In genomic region chr17:8481089-8481488, GRCh38 we compare ENCODE assay signal across 30 cellular contexts. TPM values are rescaled to one million over a fixed set of nuclear protein-coding genes. Genes with fewer than 3 reads are reported as not detected.
DNase-seq lines count a peak whose midpoint lies in the region; ATAC-seq, FAIRE-seq and TF ChIP-seq lines count a peak whose summit lies in the region.
"Had no signal": no experiment of that assay in that cellular context is flagged by ENCODE, and none has a peak within 500 bp of the region (broad histone marks: within the 10 kb centered on the region; RNA-seq: fewer than 3 reads in every experiment).

No MANE protein-coding gene starts in this region.

- 0 out of 2 replicates have a peak overlapping the region, but pooled peaks have one; percentile 64 for H4K8ac ChIP-seq in H1 (ENCODE audit: extremely low read depth, insufficient read depth, low read length)

- no peak overlapping the region for H3K14ac ChIP-seq in H1 (ENCODE audit: insufficient read length)

- no peak overlapping the region for H3K23ac ChIP-seq in H1 (ENCODE audit: insufficient read length)

- H3K4me2 ChIP-seq in H1 (ENCODE audit: insufficient read depth in 1 of 2, low read depth in 2 of 2, low read length in 2 of 2): no peak overlapping the region
- H3K4me2 ChIP-seq in osteoblast (ENCODE audit: insufficient read depth, low read length): no peak overlapping the region

- no peak overlapping the region for H2BK20ac ChIP-seq in H1 (ENCODE audit: low read length)

- DNase-seq in CD4-positive, alpha-beta T cell: no peak
- DNase-seq in H1 (ENCODE audit: low read depth in 1 of 2, low spot score in 2 of 2): no peak
- DNase-seq in occipital lobe (lab: John Stamatoyannopoulos, UW): peak; percentile 68
- no peak for DNase-seq in DMS 273 (lab: John Stamatoyannopoulos, UW; ENCODE audit: unreplicated experiment)
- DNase-seq in heart left ventricle: no peak
- no peak for DNase-seq in dedifferentiated amniotic fluid mesenchymal stem cell (ENCODE audit: extremely low spot score)
- DNase-seq in osteoblast (ENCODE audit: insufficient read length, low spot score, missing footprints): no peak
- DNase-seq: activated effector memory CD4-positive, alpha-beta T cell treated with anti-CD3 and anti-CD28 coated beads, Interleukin-2, amount 50 U/mL, for 16 hours; activated naive CD8-positive, alpha-beta T cell treated with anti-CD3 and anti-CD28 coated beads, Interleukin-2, amount 10 ng/mL, durations not matched to agents 7 days and 5 days; activated T-cell treated with anti-CD3 and anti-CD28 coated beads, Interleukin-2, amount 50 U/mL, for 24 hours; CD4-positive, alpha-beta memory T cell; gastrocnemius medialis; GOT3; immature natural killer cell; KG1; left cardiac atrium; NCI-H1092 treated with DMSO at 0.1 percent for 48 hours; NCI-H187 treated with DMSO at 0.1 percent for 48 hours; NCI-H226; NCI-H774; nephron progenitor cell; SIG-M5; small intestine; stimulated activated naive CD8-positive, alpha-beta T cell treated with anti-CD3 and anti-CD28 coated beads, Interleukin-15, Interleukin-2, amounts not matched to agents 100 U/mL and 50 U/mL, for 24 hours; SW 1271 had no signal

- TF ChIP-seq EP300 in H1 (IDR thresholded peaks at IDR 0.05; ENCODE audit: borderline replicate concordance in 1 of 2, low read depth in 2 of 2, low read length in 2 of 2): no peak

- H2AFZ ChIP-seq in H1 (ENCODE audit: low read length): no peak overlapping the region
- no peak overlapping the region for H2AFZ ChIP-seq in osteoblast (ENCODE audit: low read length)
- H2AFZ ChIP-seq: parathyroid adenoma had no signal

- POLR2A ChIA-PET in CD4-positive, alpha-beta T cell (lab: Charles Lee): no interaction called here
- POLR2A ChIA-PET in HEK293 (lab: Yijun Ruan, JAX) (no interaction called here), H1 (lab: Charles Lee; ENCODE audit: partially characterized antibody) (no interaction called here)

- ATAC-seq in CD4-positive, alpha-beta T cell (ENCODE audit: poor library complexity): no peak
- ATAC-seq in heart left ventricle: no peak
- ATAC-seq: gastrocnemius medialis; left cardiac atrium; stimulated activated naive CD8-positive, alpha-beta T cell treated with anti-CD3 and anti-CD28 coated beads, Interleukin-15, Interleukin-2, amounts not matched to agents 100 U/mL and 50 U/mL, for 24 hours had no signal

- CTCF ChIA-PET in CD4-positive, alpha-beta T cell (lab: Charles Lee): no interaction called here
- CTCF ChIA-PET in HEK293 (lab: Yijun Ruan, JAX): interaction anchor here (1.0 kb wide), 1 partner anchor 37 kb away, joined by 3 read pairs; no protein-coding TSS in a partner anchor
- CTCF ChIA-PET in H1 (lab: Charles Lee; ENCODE audit: partially characterized antibody): interaction anchor here (0.6 to 1.8 kb wide), 2 partner anchors 20 to 233 kb away, joined by 3 to 4 read pairs; partner anchors contain the start of gene CTC1

- H3K4me3 Mint-ChIP-seq in CD4-positive, alpha-beta T cell: peak overlapping the region; percentile 7
- H3K4me3 Mint-ChIP-seq: activated naive CD8-positive, alpha-beta T cell treated with anti-CD3 and anti-CD28 coated beads, Interleukin-2, amount 10 ng/mL, durations not matched to agents 7 days and 5 days; activated T-cell treated with anti-CD3 and anti-CD28 coated beads, Interleukin-2, amount 50 U/mL, for 24 hours; CD4-positive, alpha-beta memory T cell; immature natural killer cell; nephron progenitor cell had no signal

- peaks cover 6% of the 10 kb centered on the region for H3K9me3 Mint-ChIP-seq in CD4-positive, alpha-beta T cell

- H3K4me3 ChIP-seq in HEK293 (ENCODE audit: low read depth, low read length): no peak overlapping the region
- no peak overlapping the region for H3K4me3 ChIP-seq in H1 (ENCODE audit: extremely low read depth in 1 of 4, insufficient read depth in 2 of 4, low read depth in 3 of 4, low read length in 4 of 4)
- no peak overlapping the region for H3K4me3 ChIP-seq in heart left ventricle
- H3K4me3 ChIP-seq in osteoblast (ENCODE audit: insufficient read depth, low read length): no peak overlapping the region
- H3K4me3 ChIP-seq: coronary artery, gastrocnemius medialis, right atrium auricular region had no signal

- H4K20me1 ChIP-seq in H1 (replicated peaks in 1 of 2; ENCODE audit: control insufficient read depth in 1 of 2, insufficient read depth in 2 of 2, low read length in 2 of 2): peaks cover 3 to 9% of the 10 kb centered on the region in 2 experiments
- H4K20me1 ChIP-seq in osteoblast (ENCODE audit: insufficient read depth, low read length): peaks cover 13% of the 10 kb centered on the region

- H2BK15ac ChIP-seq in H1 (ENCODE audit: low read length): no peak overlapping the region

- TF ChIP-seq RAD21 in H1 (IDR thresholded peaks at IDR 0.05 in 1 of 2, conservative IDR thresholded peaks at IDR 0.05 in 1 of 2; ENCODE audit: low read depth in 2 of 2, low read length in 2 of 2): no peak

- H2BK5ac ChIP-seq in H1 (ENCODE audit: low read depth, low read length): no peak overlapping the region

- H2BK12ac ChIP-seq in H1 (ENCODE audit: low read depth, low read length): no peak overlapping the region

- H3K56ac ChIP-seq in H1 (replicated peaks; ENCODE audit: insufficient read length, low read depth, low read length): no peak overlapping the region

- no peaks in the 10 kb centered on the region for H3K27me3 ChIP-seq in CD4-positive, alpha-beta T cell (ENCODE audit: control insufficient read depth, insufficient read depth, low read length)
- H3K27me3 ChIP-seq in H1 (replicated peaks in 1 of 4; ENCODE audit: control insufficient read depth in 3 of 4, extremely low read depth in 1 of 4, insufficient read depth in 3 of 4, low read length in 3 of 4) (no peaks in the 10 kb centered on the region), heart left ventricle (no peaks in the 10 kb centered on the region), osteoblast (ENCODE audit: insufficient read depth, low read length) (no peaks in the 10 kb centered on the region)
- H3K27me3 ChIP-seq: gastrocnemius medialis, right atrium auricular region had no signal

- no peaks in the 10 kb centered on the region for H3K27me3 Mint-ChIP-seq in CD4-positive, alpha-beta T cell
- H3K27me3 Mint-ChIP-seq: activated naive CD8-positive, alpha-beta T cell treated with anti-CD3 and anti-CD28 coated beads, Interleukin-2, amount 10 ng/mL, durations not matched to agents 7 days and 5 days; activated T-cell treated with anti-CD3 and anti-CD28 coated beads, Interleukin-2, amount 50 U/mL, for 24 hours; CD4-positive, alpha-beta memory T cell had no signal

- H3K36me3 Mint-ChIP-seq in CD4-positive, alpha-beta T cell (ENCODE audit: low read depth): peaks cover 96% of the 10 kb centered on the region

- H2BK120ac ChIP-seq in H1 (replicated peaks; ENCODE audit: low read depth, low read length): no peak overlapping the region

- H4K91ac ChIP-seq in H1 (replicated peaks; ENCODE audit: insufficient read length, low read length): no peak overlapping the region

- no peak for FAIRE-seq in H1 (lab: Jason Lieb, UNC)
- FAIRE-seq: astrocyte, small intestine had no signal

- H4K5ac ChIP-seq in H1 (ENCODE audit: insufficient read length, low read depth, low read length): no peak overlapping the region

- H3K27ac Mint-ChIP-seq in CD4-positive, alpha-beta T cell: peak overlapping the region; percentile 27
- H3K27ac Mint-ChIP-seq: activated naive CD8-positive, alpha-beta T cell treated with anti-CD3 and anti-CD28 coated beads, Interleukin-2, amount 10 ng/mL, durations not matched to agents 7 days and 5 days; activated T-cell treated with anti-CD3 and anti-CD28 coated beads, Interleukin-2, amount 50 U/mL, for 24 hours; CD4-positive, alpha-beta memory T cell; immature natural killer cell; nephron progenitor cell had no signal

- no peak overlapping the region for H2AK5ac ChIP-seq in H1 (ENCODE audit: low read depth, low read length)

- H3K4me1 Mint-ChIP-seq in CD4-positive, alpha-beta T cell (ENCODE audit: low read depth): no peaks in the 10 kb centered on the region
- H3K4me1 Mint-ChIP-seq: activated naive CD8-positive, alpha-beta T cell treated with anti-CD3 and anti-CD28 coated beads, Interleukin-2, amount 10 ng/mL, durations not matched to agents 7 days and 5 days; immature natural killer cell; nephron progenitor cell had no signal

- no peak overlapping the region for H3K27ac ChIP-seq in CD4-positive, alpha-beta T cell (ENCODE audit: low read depth, low read length)
- H3K27ac ChIP-seq in HEK293 (ENCODE audit: extremely low read depth, low read depth, low read length) (no peak overlapping the region), H1 (ENCODE audit: low read depth, low read length) (no peak overlapping the region), heart left ventricle (no peak overlapping the region), osteoblast (ENCODE audit: low read depth, low read length) (no peak overlapping the region)
- H3K27ac ChIP-seq: gastrocnemius medialis, parathyroid adenoma had no signal

- H3K79me2 ChIP-seq in H1 (ENCODE audit: control insufficient read depth in 1 of 2, insufficient read depth in 2 of 2, low read length in 2 of 2) (no peaks in the 10 kb centered on the region), osteoblast (ENCODE audit: insufficient read depth, low read length) (no peaks in the 10 kb centered on the region)

- TF ChIP-seq POLR2A in H1 (IDR thresholded peaks at IDR 0.05; ENCODE audit: control extremely low read depth in 1 of 2, low read depth in 2 of 2, low read length in 2 of 2) (no peak), heart left ventricle (IDR thresholded peaks at IDR 0.05) (no peak)

- no peak overlapping the region for H3K18ac ChIP-seq in H1 (ENCODE audit: extremely low read depth, low read length)

- H3K9ac ChIP-seq in H1 (replicated peaks in 1 of 4; ENCODE audit: extremely low read depth in 1 of 4, low read depth in 3 of 4, low read length in 3 of 4): no peak overlapping the region
- H3K9ac ChIP-seq: parathyroid adenoma had no signal

- no peaks in the 10 kb centered on the region for H3K23me2 ChIP-seq in H1 (ENCODE audit: low read depth, low read length)

- H3K36me3 ChIP-seq in HEK293 (ENCODE audit: control insufficient read depth in 2 of 2, insufficient read depth in 1 of 2, low read length in 2 of 2) (peaks cover 74 to 99% of the 10 kb centered on the region in 2 experiments), H1 (ENCODE audit: control insufficient read depth in 2 of 4, insufficient read depth in 4 of 4, low read length in 3 of 4) (peaks cover 58 to 96% (median 79%) of the 10 kb centered on the region in 4 experiments), heart left ventricle (peaks cover 2 to 100% (median 79%) of the 10 kb centered on the region in 9 donors), osteoblast (ENCODE audit: insufficient read depth, low read length) (peaks cover 73% of the 10 kb centered on the region)

- TF ChIP-seq CTCF in CD4-positive, alpha-beta T cell (IDR thresholded peaks at IDR 0.05): no peak
- TF ChIP-seq CTCF in HEK293 (tag by site-specific recombination; IDR thresholded peaks at IDR 0.05) (no peak), H1 (IDR thresholded peaks at IDR 0.05; ENCODE audit: control extremely low read depth in 1 of 3, insufficient read depth in 1 of 3, low read depth in 1 of 3, low read length in 3 of 3) (no peak), heart left ventricle (IDR thresholded peaks at IDR 0.05) (no peak), osteoblast (IDR thresholded peaks at IDR 0.05; ENCODE audit: extremely low read depth, low read depth, low read length) (no peak)

- no peak overlapping the region for H3K4ac ChIP-seq in H1 (replicated peaks; ENCODE audit: insufficient read length, low read depth, low read length)

- peaks cover 11% of the 10 kb centered on the region for H3K9me3 ChIP-seq in CD4-positive, alpha-beta T cell (ENCODE audit: control insufficient read depth, low read length)
- no peaks in the 10 kb centered on the region for H3K9me3 ChIP-seq in HEK293 (ENCODE audit: control insufficient read depth, insufficient read depth, low read depth, low read length)
- H3K9me3 ChIP-seq in H1 (ENCODE audit: insufficient read depth in 2 of 2, low read depth in 1 of 2, low read length in 1 of 2): no peaks in the 10 kb centered on the region
- peaks cover 0 to 17% (median 0%) of the 10 kb centered on the region in 12 donors for H3K9me3 ChIP-seq in heart left ventricle
- no peaks in the 10 kb centered on the region for H3K9me3 ChIP-seq in osteoblast (ENCODE audit: low read depth, low read length)
- H3K9me3 ChIP-seq: gastrocnemius medialis had no signal

- WGBS in H1 (ENCODE audit: extremely low coverage in 1 of 2, insufficient coverage in 1 of 2, insufficient read length in 1 of 2, insufficient replicate concordance in 2 of 2, low coverage in 1 of 2, low lambda C conversion rate in 2 of 2, missing lambda C conversion rate in 1 of 2), 2 experiments: 93% methylated on average over 16 of the region's 22 CpGs; no CpG with 5 or more reads in 1 of the 2 experiments
- 91 to 94% (median 94%) methylated on average over 18 to 22 of the region's 22 CpGs for WGBS in heart left ventricle, 4 donors

- no peaks in the 10 kb centered on the region for H3K4me1 ChIP-seq in HEK293 (ENCODE audit: control insufficient read depth, insufficient read depth, low read length)
- H3K4me1 ChIP-seq in H1 (replicated peaks in 1 of 4; ENCODE audit: control insufficient read depth in 3 of 4, insufficient read depth in 4 of 4, low read length in 3 of 4): no peaks in the 10 kb centered on the region
- peaks cover 0 to 16% (median 9%) of the 10 kb centered on the region in 12 donors for H3K4me1 ChIP-seq in heart left ventricle
- H3K4me1 ChIP-seq in osteoblast (ENCODE audit: insufficient read depth, low read length): peaks cover 15% of the 10 kb centered on the region
- H3K4me1 ChIP-seq: parathyroid adenoma had no signal

- intact Hi-C loops in CD4-positive, alpha-beta T cell (cut with DNase I, micrococcal nuclease): no loop called here
- intact Hi-C loops in heart left ventricle (cut with DNase I): no loop called here

- H3K79me1 ChIP-seq in H1 (ENCODE audit: low read depth, low read length): no peaks in the 10 kb centered on the region; the same call in 1 of the 2 replicates

RNA-seq across cellular contexts. Expression of gene NDEL1, which starts 45.4 kb away (rescaled TPM):
- 100 to 1,000 TPM; 300 to 313 TPM for total RNA-seq in CD4-positive, alpha-beta T cell
- total RNA-seq in H1 (2021; fragmentation: NEBNext Ultra II Directional; extraction: Animal tissue kit (Norgen Biotek cat#: 25700)): 31.3 and 32.9 TPM in 2 replicates
- polyA plus RNA-seq in H1 (2011; rRNA removed) (31.1 and 31.2 TPM in 2 replicates), heart left ventricle (10 to 100 TPM; 16.5 to 36.4 TPM)
- polyA plus RNA-seq in H1 (2011; cell fraction: cytosol; rRNA removed): 24.0 TPM
- 25.5 TPM for polyA plus RNA-seq in H1 (2011; cell fraction: nucleus; rRNA removed)
- 16.9 to 24.7 TPM (median 18.6 TPM) in 4 replicates for polyA plus RNA-seq in H1 (2012, experiment 1 of 2)
- 8.4 TPM for polyA plus RNA-seq in H1 (2012, experiment 2 of 2)
- polyA plus RNA-seq in H1 (2013, experiment 1 of 2): 21.6 TPM
- polyA plus RNA-seq in H1 (2013, experiment 2 of 2): 22.6 TPM
- polyA minus RNA-seq in H1 (2011; rRNA and poly(A)+ RNA removed): 20.7 and 24.7 TPM in 2 replicates
- 19.1 TPM for polyA minus RNA-seq in H1 (2011; cell fraction: cytosol; rRNA and poly(A)+ RNA removed)
- polyA minus RNA-seq in H1 (2011; cell fraction: nucleus; rRNA and poly(A)+ RNA removed): 39.1 TPM
- total RNA-seq in occipital lobe (47.7 TPM), heart left ventricle (10 to 100 TPM; 23.3 to 35.2 (median 25.8) TPM), osteoblast (69.8 and 72.8 TPM in 2 replicates)
